ENCODE assay signal across 1 cellular context in the genomic region with DNA sequence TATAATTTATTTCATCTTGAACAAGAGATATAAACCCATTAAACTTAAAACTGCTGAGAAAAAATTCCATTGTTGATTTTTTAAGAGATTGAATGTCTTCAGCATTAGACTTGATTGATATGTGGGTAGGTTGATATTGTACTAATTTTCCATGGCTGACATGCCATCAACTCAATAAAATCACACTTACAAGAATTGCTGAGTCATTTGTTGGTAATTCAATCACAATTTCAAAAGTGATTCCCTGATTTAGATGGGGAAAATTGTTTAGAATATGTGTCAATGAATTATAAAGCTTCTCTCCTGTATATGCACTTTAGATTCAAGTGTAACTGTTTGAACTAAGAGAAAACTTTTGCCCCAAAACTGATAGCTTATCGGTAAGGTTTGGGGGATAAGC.
TF ChIP-seq lines count a peak whose summit lies in the region.

No MANE protein-coding gene starts in this region.

TF ChIP-seq in HepG2, 621 proteins besides CTCF, POLR2A, EP300 and RAD21 (continued from another document):
- TF ChIP-seq, protein P1, sequence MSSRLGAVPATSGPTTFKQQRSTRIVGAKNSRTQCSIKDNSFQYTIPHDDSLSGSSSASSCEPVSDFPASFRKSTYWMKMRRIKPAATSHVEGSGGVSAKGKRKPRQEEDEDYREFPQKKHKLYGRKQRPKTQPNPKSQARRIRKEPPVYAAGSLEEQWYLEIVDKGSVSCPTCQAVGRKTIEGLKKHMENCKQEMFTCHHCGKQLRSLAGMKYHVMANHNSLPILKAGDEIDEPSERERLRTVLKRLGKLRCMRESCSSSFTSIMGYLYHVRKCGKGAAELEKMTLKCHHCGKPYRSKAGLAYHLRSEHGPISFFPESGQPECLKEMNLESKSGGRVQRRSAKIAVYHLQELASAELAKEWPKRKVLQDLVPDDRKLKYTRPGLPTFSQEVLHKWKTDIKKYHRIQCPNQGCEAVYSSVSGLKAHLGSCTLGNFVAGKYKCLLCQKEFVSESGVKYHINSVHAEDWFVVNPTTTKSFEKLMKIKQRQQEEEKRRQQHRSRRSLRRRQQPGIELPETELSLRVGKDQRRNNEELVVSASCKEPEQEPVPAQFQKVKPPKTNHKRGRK (CRISPR knock-in tag; IDR thresholded peaks at IDR 0.05) = no peak
- no peak for TF ChIP-seq LCORL (IDR thresholded peaks at IDR 0.05)
- TF ChIP-seq LCORL (CRISPR knock-in tag; IDR thresholded peaks at IDR 0.05) = no peak
